15 cellular contexts compared by ENCODE assay signal in genomic region chr2:238339814-238340213, GRCh38. TPM values are rescaled to one million over a fixed set of nuclear protein-coding genes. Genes with fewer than 3 reads are reported as not detected.
DNase-seq lines count a peak whose midpoint lies in the region; ATAC-seq, FAIRE-seq and TF ChIP-seq lines count a peak whose summit lies in the region.
"Had no signal": no experiment of that assay in that cellular context is flagged by ENCODE, and none has a peak within 500 bp of the region (broad histone marks: within the 10 kb centered on the region; RNA-seq: fewer than 3 reads in every experiment).

No MANE protein-coding gene starts in this region.

- H3K9me3 Mint-ChIP-seq in CD8-positive, alpha-beta T cell, result no peaks in the 10 kb centered on the region
- H3K9me3 Mint-ChIP-seq: activated CD4-positive, alpha-beta T cell treated with anti-CD3 and anti-CD28 coated beads, Interleukin-2, amount 10 ng/mL, durations not matched to agents 7 days and 5 days; CD4-positive, CD25-positive, alpha-beta regulatory T cell; memory B cell had no signal

- no peak for TF ChIP-seq RAD21 in HepG2 (CRISPR knock-in tag; IDR thresholded peaks at IDR 0.05)

- H3K9ac ChIP-seq in HepG2 (ENCODE audit: insufficient read depth, low read depth, low read length), result no peak overlapping the region

- CTCF ChIA-PET in CD8-positive, alpha-beta T cell (lab: Charles Lee), result no interaction called here
- CTCF ChIA-PET in HepG2 (lab: Yijun Ruan, JAX; ENCODE audit: low intra/inter-chr PET ratio, low total read pairs), result interaction anchor here (2.1 kb wide), 1 partner anchor 83 kb away, joined by 24 read pairs; no protein-coding TSS in a partner anchor

- H3K36me3 ChIP-seq in CD8-positive, alpha-beta T cell (ENCODE audit: insufficient read depth, low read length), result no peaks in the 10 kb centered on the region
- H3K36me3 ChIP-seq in body of pancreas (replicated peaks in 1 of 2; ENCODE audit: insufficient read depth in 1 of 2, low read depth in 2 of 2) (no peaks in the 10 kb centered on the region), HepG2 (replicated peaks in 1 of 2; ENCODE audit: control insufficient read depth in 1 of 2, insufficient read depth in 2 of 2, low read length in 2 of 2) (peaks cover 10 to 22% of the 10 kb centered on the region in 2 experiments)

- H3K27me3 Mint-ChIP-seq in CD8-positive, alpha-beta T cell (ENCODE audit: low read depth), result no peaks in the 10 kb centered on the region
- H3K27me3 Mint-ChIP-seq: activated CD4-positive, alpha-beta T cell treated with anti-CD3 and anti-CD28 coated beads, Interleukin-2, amount 10 ng/mL, durations not matched to agents 7 days and 5 days; CD4-positive, CD25-positive, alpha-beta regulatory T cell; memory B cell had no signal

- TF ChIP-seq POLR2A in body of pancreas (IDR thresholded peaks at IDR 0.05) (no peak), HepG2 (IDR thresholded peaks at IDR 0.05; ENCODE audit: insufficient read depth in 1 of 2, low read depth in 2 of 2, low read length in 2 of 2) (no peak)

- no peak for TF ChIP-seq EP300 in HepG2 (IDR thresholded peaks at IDR 0.05; ENCODE audit: low read depth in 2 of 2, low read length in 2 of 2)
- TF ChIP-seq EP300 in HepG2 (CRISPR knock-in tag; IDR thresholded peaks at IDR 0.05; ENCODE audit: borderline replicate concordance), result no peak

- intact Hi-C loops in CD8-positive, alpha-beta T cell (cut with DNase I, micrococcal nuclease), result loop anchor here in 1 of 2 experiments (2.0 kb wide), 1 partner anchor 83 kb away; no protein-coding TSS in a partner anchor
- intact Hi-C loops in body of pancreas (cut with DNase I), result no loop called here
- intact Hi-C loops in HepG2 (cut with micrococcal nuclease; ENCODE audit: unreplicated experiment), result loop anchor here (2.0 kb wide), 1 partner anchor 31 kb away; no protein-coding TSS in a partner anchor

- no peak for DNase-seq in CD8-positive, alpha-beta T cell
- peak; percentile 55 for DNase-seq in HuH-7 (ENCODE audit: low spot score)
- peak; percentile 30 to 58 (median 35) for DNase-seq in body of pancreas
- DNase-seq in HepG2 (ENCODE audit: low spot score), result peak; percentile 28
- no peak for DNase-seq in GOT3 (lab: John Stamatoyannopoulos, UW)
- DNase-seq in glomerular visceral epithelial cell (ENCODE audit: extremely low spot score), result no peak
- DNase-seq in activated effector memory CD4-positive, alpha-beta T cell treated with Interleukin-2 at 50 U/mL for 16 hours, result no peak
- DNase-seq: activated CD4-positive, alpha-beta T cell treated with anti-CD3 and anti-CD28 coated beads, Interleukin-2, amount 10 ng/mL, durations not matched to agents 7 days and 5 days; CD4-positive, CD25-positive, alpha-beta regulatory T cell; HCEC 1CT; NCI-H1694 treated with DMSO at 0.1 percent for 48 hours; NCI-H82 had no signal

- H3K27ac ChIP-seq in CD8-positive, alpha-beta T cell (ENCODE audit: low read depth, low read length), result no peak overlapping the region
- no peak overlapping the region for H3K27ac ChIP-seq in body of pancreas
- no peak overlapping the region for H3K27ac ChIP-seq in HepG2 (ENCODE audit: extremely low read length, insufficient read depth, low read length)
- H3K27ac ChIP-seq: thoracic aorta had no signal

- no TSS peak for BruUV-seq in HepG2 (replicated peaks; lab: Mats Ljungman, UMichigan)

- peaks cover 34% of the 10 kb centered on the region for H3K36me3 Mint-ChIP-seq in CD8-positive, alpha-beta T cell

- peaks cover 8% of the 10 kb centered on the region for H3K4me1 Mint-ChIP-seq in CD8-positive, alpha-beta T cell (ENCODE audit: low read depth)

- no peak for FAIRE-seq in HepG2 (lab: Jason Lieb, UNC)

- H2AFZ ChIP-seq in HepG2 (ENCODE audit: low read length), result no peak overlapping the region

- 18 to 61% methylated on average over 5 to 11 of the region's 11 CpGs for WGBS in body of pancreas, 2 donors
- WGBS in HepG2 (ENCODE audit: low lambda C conversion rate), result 84% methylated on average over 10 of the region's 11 CpGs

- in situ Hi-C loops in HepG2 (cut with HindIII; ENCODE audit: extremely low pct_ligation_motif_present, low pct_unique_long_range_greater_than_20kb), result no loop called here

- peak; percentile 31 for ATAC-seq in CD8-positive, alpha-beta T cell
- ATAC-seq in body of pancreas (peak; percentile 78), HepG2 (peak; percentile 84), GM21717 (IDR thresholded peaks at IDR 0.05; ENCODE audit: unreplicated experiment) (no peak)

- no peaks in the 10 kb centered on the region for H3K9me3 ChIP-seq in CD8-positive, alpha-beta T cell (ENCODE audit: low read length)
- H3K9me3 ChIP-seq in body of pancreas (no peaks in the 10 kb centered on the region), HepG2 (ENCODE audit: low read length) (no peaks in the 10 kb centered on the region)
- H3K9me3 ChIP-seq: thoracic aorta had no signal

- H3K4me1 ChIP-seq in CD8-positive, alpha-beta T cell (ENCODE audit: insufficient read depth, low read length), result peaks cover 5% of the 10 kb centered on the region
- peaks cover 4% of the 10 kb centered on the region for H3K4me1 ChIP-seq in body of pancreas
- no peaks in the 10 kb centered on the region for H3K4me1 ChIP-seq in HepG2 (ENCODE audit: insufficient read depth, low read length)

- no peaks in the 10 kb centered on the region for H4K20me1 ChIP-seq in HepG2 (ENCODE audit: insufficient read depth, low read length)

- no peak overlapping the region for H3K4me3 Mint-ChIP-seq in CD8-positive, alpha-beta T cell
- H3K4me3 Mint-ChIP-seq: activated CD4-positive, alpha-beta T cell treated with anti-CD3 and anti-CD28 coated beads, Interleukin-2, amount 10 ng/mL, durations not matched to agents 7 days and 5 days; CD4-positive, CD25-positive, alpha-beta regulatory T cell; memory B cell had no signal

- H3K27me3 ChIP-seq in CD8-positive, alpha-beta T cell (ENCODE audit: insufficient read depth, low read length), result no peaks in the 10 kb centered on the region
- H3K27me3 ChIP-seq in body of pancreas (no peaks in the 10 kb centered on the region), HepG2 (ENCODE audit: control insufficient read depth in 1 of 2, insufficient read depth in 2 of 2, low read length in 2 of 2) (no peaks in the 10 kb centered on the region)

- no peak overlapping the region for H3K4me3 ChIP-seq in CD8-positive, alpha-beta T cell (ENCODE audit: low read depth, low read length)
- H3K4me3 ChIP-seq in body of pancreas, result no peak overlapping the region
- H3K4me3 ChIP-seq in HepG2 (replicated peaks in 1 of 3; ENCODE audit: insufficient read depth in 1 of 3, low read depth in 2 of 3, low read length in 3 of 3), result no peak overlapping the region
- H3K4me3 ChIP-seq: thoracic aorta had no signal

- TF ChIP-seq CTCF in CD8-positive, alpha-beta T cell (IDR thresholded peaks at IDR 0.05), result no peak
- TF ChIP-seq CTCF in body of pancreas (IDR thresholded peaks at IDR 0.05) (peak; percentile 20 to 53 (median 33)), HepG2 (CRISPR knock-in tag; IDR thresholded peaks at IDR 0.05) (peak; percentile 56)

- H3K4me2 ChIP-seq in HepG2 (ENCODE audit: low read depth, low read length), result no peak overlapping the region

- POLR2A ChIA-PET in CD8-positive, alpha-beta T cell (lab: Charles Lee), result no interaction called here
- POLR2A ChIA-PET in HepG2 (lab: Yijun Ruan, JAX), result no interaction called here

- no peak overlapping the region for H3K27ac Mint-ChIP-seq in CD8-positive, alpha-beta T cell
- H3K27ac Mint-ChIP-seq: activated CD4-positive, alpha-beta T cell treated with anti-CD3 and anti-CD28 coated beads, Interleukin-2, amount 10 ng/mL, durations not matched to agents 7 days and 5 days had no signal

- H3K79me2 ChIP-seq in HepG2 (ENCODE audit: insufficient read depth, low read length), result no peaks in the 10 kb centered on the region

RNA-seq across cellular contexts. Expression of gene TRAF3IP1, which starts 19.5 kb away (rescaled TPM):
- 1 to 10 TPM; 6.1 to 8.6 TPM for total RNA-seq in CD8-positive, alpha-beta T cell
- total RNA-seq in body of pancreas, result 10 to 100 TPM in 1 of 2 donors, 1 to 10 TPM in 1; 5.4 to 10.9 TPM
- total RNA-seq in HepG2 (2016; rRNA removed; fragmentation: Illumina TruSeq; extraction: Trizol), result 12.9 TPM in 2 replicates
- 11.5 and 11.7 TPM in 2 replicates for total RNA-seq in HepG2 (2016; cell fraction: cytosol; rRNA removed; fragmentation: Illumina TruSeq; extraction: Trizol; ENCODE audit: low read depth)
- total RNA-seq in HepG2 (2016; cell fraction: insoluble cytoplasmic fraction; rRNA removed; fragmentation: Illumina TruSeq; extraction: Trizol), result 12.5 and 15.2 TPM in 2 replicates
- 8.5 and 9.1 TPM in 2 replicates for total RNA-seq in HepG2 (2016; cell fraction: membrane; rRNA removed; fragmentation: Illumina TruSeq; extraction: Trizol)
- 6.5 and 10.2 TPM in 2 replicates for total RNA-seq in HepG2 (2016; cell fraction: nucleus; rRNA removed; fragmentation: Illumina TruSeq; extraction: Trizol)
- 4.1 and 5.0 TPM in 2 replicates for polyA plus RNA-seq in HepG2 (2011; rRNA removed)
- 2.7 and 3.7 TPM in 2 replicates for polyA plus RNA-seq in HepG2 (2011; cell fraction: cytosol; rRNA removed)
- polyA plus RNA-seq in HepG2 (2011; cell fraction: nucleus; rRNA removed), result 4.1 and 4.3 TPM in 2 replicates
- 7.5 and 8.6 TPM in 2 replicates for polyA plus RNA-seq in HepG2 (2012)
- 1.2 and 1.5 TPM in 2 replicates for polyA plus RNA-seq in HepG2 (2016; cell fraction: cytosol; fragmentation: Illumina TruSeq; extraction: Trizol; ENCODE audit: low read depth)
- polyA plus RNA-seq in HepG2 (2016; cell fraction: insoluble cytoplasmic fraction; fragmentation: Illumina TruSeq; extraction: Trizol; ENCODE audit: low read depth), result 16.1 and 18.0 TPM in 2 replicates
- 4.0 and 4.6 TPM in 2 replicates for polyA plus RNA-seq in HepG2 (2016; cell fraction: membrane; fragmentation: Illumina TruSeq; extraction: Trizol; ENCODE audit: low read depth)
- 17.1 and 17.8 TPM in 2 replicates for polyA plus RNA-seq in HepG2 (2016; cell fraction: nucleus; fragmentation: Illumina TruSeq; extraction: Trizol; ENCODE audit: insufficient read depth, low read depth)
- 3.0 and 4.5 TPM in 2 replicates for polyA minus RNA-seq in HepG2 (2011; rRNA and poly(A)+ RNA removed; ENCODE audit: low replicate concordance)
- polyA minus RNA-seq in HepG2 (2011; cell fraction: cytosol; rRNA and poly(A)+ RNA removed), result 2.3 and 3.6 TPM in 2 replicates
- polyA minus RNA-seq in HepG2 (2011; cell fraction: nucleus; rRNA and poly(A)+ RNA removed), result 2.7 and 3.7 TPM in 2 replicates

RNA-seq across cellular contexts. Expression of gene PER2, which starts 51.4 kb away (rescaled TPM):
- total RNA-seq in CD8-positive, alpha-beta T cell, result 10 to 100 TPM; 43.9 to 45.7 TPM
- total RNA-seq in body of pancreas, result 10 to 100 TPM; 10.9 to 21.8 TPM
- total RNA-seq in HepG2 (2016; rRNA removed; fragmentation: Illumina TruSeq; extraction: Trizol), result 6.8 and 9.4 TPM in 2 replicates
- total RNA-seq in HepG2 (2016; cell fraction: cytosol; rRNA removed; fragmentation: Illumina TruSeq; extraction: Trizol; ENCODE audit: low read depth), result 21.5 and 22.6 TPM in 2 replicates
- total RNA-seq in HepG2 (2016; cell fraction: insoluble cytoplasmic fraction; rRNA removed; fragmentation: Illumina TruSeq; extraction: Trizol), result 5.4 and 8.6 TPM in 2 replicates
- 9.6 TPM in 2 replicates for total RNA-seq in HepG2 (2016; cell fraction: membrane; rRNA removed; fragmentation: Illumina TruSeq; extraction: Trizol)
- 9.6 and 11.5 TPM in 2 replicates for total RNA-seq in HepG2 (2016; cell fraction: nucleus; rRNA removed; fragmentation: Illumina TruSeq; extraction: Trizol)
- polyA plus RNA-seq in HepG2 (2011; rRNA removed), result 5.1 TPM in 2 replicates
- polyA plus RNA-seq in HepG2 (2011; cell fraction: cytosol; rRNA removed), result 2.3 and 2.9 TPM in 2 replicates
- polyA plus RNA-seq in HepG2 (2011; cell fraction: nucleus; rRNA removed), result 12.7 and 15.5 TPM in 2 replicates
- polyA plus RNA-seq in HepG2 (2012), result 7.2 and 7.6 TPM in 2 replicates
- polyA plus RNA-seq in HepG2 (2016; cell fraction: cytosol; fragmentation: Illumina TruSeq; extraction: Trizol; ENCODE audit: low read depth), result 0.31 and 0.44 TPM in 2 replicates
- polyA plus RNA-seq in HepG2 (2016; cell fraction: insoluble cytoplasmic fraction; fragmentation: Illumina TruSeq; extraction: Trizol; ENCODE audit: low read depth), result 5.0 and 6.1 TPM in 2 replicates
- 1.3 and 1.5 TPM in 2 replicates for polyA plus RNA-seq in HepG2 (2016; cell fraction: membrane; fragmentation: Illumina TruSeq; extraction: Trizol; ENCODE audit: low read depth)
- 18.1 and 18.4 TPM in 2 replicates for polyA plus RNA-seq in HepG2 (2016; cell fraction: nucleus; fragmentation: Illumina TruSeq; extraction: Trizol; ENCODE audit: insufficient read depth, low read depth)
- 8.0 and 20.0 TPM in 2 replicates for polyA minus RNA-seq in HepG2 (2011; rRNA and poly(A)+ RNA removed; ENCODE audit: low replicate concordance)
- polyA minus RNA-seq in HepG2 (2011; cell fraction: cytosol; rRNA and poly(A)+ RNA removed), result 6.6 and 9.5 TPM in 2 replicates
- 40.7 and 48.7 TPM in 2 replicates for polyA minus RNA-seq in HepG2 (2011; cell fraction: nucleus; rRNA and poly(A)+ RNA removed)

Comparison
In these comparisons a context has a peak if more than half of its experiments do, and no peak if none do; other contexts are left out.
1. DNase-seq: peak in HuH-7 (single experiment), body of pancreas (4 of 4) and HepG2 (single experiment); none in CD8-positive, alpha-beta T cell (0 of 7), GOT3 (single experiment), glomerular visceral epithelial cell (single experiment) and activated effector memory CD4-positive, alpha-beta T cell treated with Interleukin-2 at 50 U/mL for 16 hours (single experiment).